Comparison of ENCODE assay signal across 1 cellular context in the genomic region with DNA sequence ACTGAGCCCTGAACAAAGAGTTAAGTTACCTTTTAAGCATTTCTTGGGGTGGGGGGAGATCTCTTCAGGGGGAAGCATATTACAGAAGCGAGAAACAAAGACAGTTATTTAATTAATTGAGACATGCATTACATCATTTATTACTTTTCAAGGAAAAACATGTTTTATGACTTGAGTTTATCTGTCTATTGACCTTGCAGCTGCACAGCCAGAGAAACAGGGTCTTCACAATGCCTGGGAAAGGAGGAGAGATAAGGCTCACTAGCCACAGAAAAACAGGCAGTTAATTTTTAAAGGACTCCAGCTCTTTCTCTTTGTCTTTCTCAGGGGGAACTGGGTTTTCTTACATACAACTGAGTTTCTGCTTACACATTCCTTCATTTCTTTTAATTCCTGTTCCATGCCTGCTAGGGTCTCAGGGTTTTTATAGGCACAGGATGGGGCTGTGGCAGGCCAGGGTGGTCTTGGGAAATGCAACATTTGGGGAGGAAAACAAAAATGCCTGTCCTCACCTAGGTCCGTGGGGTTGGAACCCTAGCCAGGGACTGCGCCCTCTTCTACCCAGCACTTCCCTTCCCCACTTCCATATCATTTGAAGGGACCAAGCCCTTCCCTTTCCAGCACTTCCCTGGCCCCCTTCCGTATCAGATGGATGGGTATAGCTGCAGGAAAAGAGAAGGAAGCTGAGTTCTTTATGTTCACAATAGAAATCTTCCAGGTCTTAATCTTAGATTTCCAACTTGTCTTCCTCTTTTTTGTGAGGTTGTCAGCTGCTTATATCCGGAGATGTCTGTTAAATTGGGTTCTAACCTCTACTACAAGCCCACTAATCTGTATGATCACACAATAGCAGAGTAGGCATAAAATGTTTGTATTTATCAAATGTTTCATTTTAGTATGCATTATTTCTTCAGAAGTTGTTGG.
TF ChIP-seq lines count a peak whose summit lies in the region.

No MANE protein-coding gene starts in this region.

TF ChIP-seq in K562, 482 proteins besides CTCF, POLR2A, EP300 and RAD21 (continued from another document and continues in another):
- TF ChIP-seq ZMIZ1 (IDR thresholded peaks at IDR 0.05; ENCODE audit: low read depth in 2 of 2, low read length in 2 of 2), result no peak
- no peak for TF ChIP-seq PRMT5 (CRISPR knock-in tag; IDR thresholded peaks at IDR 0.05)
- no peak for TF ChIP-seq NR2C1 (IDR thresholded peaks at IDR 0.05)
- TF ChIP-seq NR2C1 (tag; IDR thresholded peaks at IDR 0.05), result no peak
- TF ChIP-seq, protein P1, sequence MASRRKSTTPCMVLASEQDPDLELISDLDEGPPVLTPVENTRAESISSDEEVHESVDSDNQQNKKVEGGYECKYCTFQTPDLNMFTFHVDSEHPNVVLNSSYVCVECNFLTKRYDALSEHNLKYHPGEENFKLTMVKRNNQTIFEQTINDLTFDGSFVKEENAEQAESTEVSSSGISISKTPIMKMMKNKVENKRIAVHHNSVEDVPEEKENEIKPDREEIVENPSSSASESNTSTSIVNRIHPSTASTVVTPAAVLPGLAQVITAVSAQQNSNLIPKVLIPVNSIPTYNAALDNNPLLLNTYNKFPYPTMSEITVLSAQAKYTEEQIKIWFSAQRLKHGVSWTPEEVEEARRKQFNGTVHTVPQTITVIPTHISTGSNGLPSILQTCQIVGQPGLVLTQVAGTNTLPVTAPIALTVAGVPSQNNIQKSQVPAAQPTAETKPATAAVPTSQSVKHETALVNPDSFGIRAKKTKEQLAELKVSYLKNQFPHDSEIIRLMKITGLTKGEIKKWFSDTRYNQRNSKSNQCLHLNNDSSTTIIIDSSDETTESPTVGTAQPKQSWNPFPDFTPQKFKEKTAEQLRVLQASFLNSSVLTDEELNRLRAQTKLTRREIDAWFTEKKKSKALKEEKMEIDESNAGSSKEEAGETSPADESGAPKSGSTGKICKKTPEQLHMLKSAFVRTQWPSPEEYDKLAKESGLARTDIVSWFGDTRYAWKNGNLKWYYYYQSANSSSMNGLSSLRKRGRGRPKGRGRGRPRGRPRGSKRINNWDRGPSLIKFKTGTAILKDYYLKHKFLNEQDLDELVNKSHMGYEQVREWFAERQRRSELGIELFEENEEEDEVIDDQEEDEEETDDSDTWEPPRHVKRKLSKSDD (conservative IDR thresholded peaks at IDR 0.05; ENCODE audit: low read length), result no peak
- TF ChIP-seq ZNF384 (IDR thresholded peaks at IDR 0.05; ENCODE audit: low read depth, low read length), result no peak
- TF ChIP-seq, protein P2, sequence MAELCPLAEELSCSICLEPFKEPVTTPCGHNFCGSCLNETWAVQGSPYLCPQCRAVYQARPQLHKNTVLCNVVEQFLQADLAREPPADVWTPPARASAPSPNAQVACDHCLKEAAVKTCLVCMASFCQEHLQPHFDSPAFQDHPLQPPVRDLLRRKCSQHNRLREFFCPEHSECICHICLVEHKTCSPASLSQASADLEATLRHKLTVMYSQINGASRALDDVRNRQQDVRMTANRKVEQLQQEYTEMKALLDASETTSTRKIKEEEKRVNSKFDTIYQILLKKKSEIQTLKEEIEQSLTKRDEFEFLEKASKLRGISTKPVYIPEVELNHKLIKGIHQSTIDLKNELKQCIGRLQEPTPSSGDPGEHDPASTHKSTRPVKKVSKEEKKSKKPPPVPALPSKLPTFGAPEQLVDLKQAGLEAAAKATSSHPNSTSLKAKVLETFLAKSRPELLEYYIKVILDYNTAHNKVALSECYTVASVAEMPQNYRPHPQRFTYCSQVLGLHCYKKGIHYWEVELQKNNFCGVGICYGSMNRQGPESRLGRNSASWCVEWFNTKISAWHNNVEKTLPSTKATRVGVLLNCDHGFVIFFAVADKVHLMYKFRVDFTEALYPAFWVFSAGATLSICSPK (IDR thresholded peaks at IDR 0.05; ENCODE audit: borderline replicate concordance), result no peak
- TF ChIP-seq GABPA (tag; conservative IDR thresholded peaks at IDR 0.05; ENCODE audit: low read depth), result no peak
- TF ChIP-seq PYGO2 (tag; IDR thresholded peaks at IDR 0.05), result no peak
- TF ChIP-seq MCM5 (IDR thresholded peaks at IDR 0.05; ENCODE audit: low read depth), result no peak
- TF ChIP-seq ZNF324 (CRISPR knock-in tag; IDR thresholded peaks at IDR 0.05), result no peak
- no peak for TF ChIP-seq E2F3 (CRISPR knock-in tag; IDR thresholded peaks at IDR 0.05)
- TF ChIP-seq, protein P3, sequence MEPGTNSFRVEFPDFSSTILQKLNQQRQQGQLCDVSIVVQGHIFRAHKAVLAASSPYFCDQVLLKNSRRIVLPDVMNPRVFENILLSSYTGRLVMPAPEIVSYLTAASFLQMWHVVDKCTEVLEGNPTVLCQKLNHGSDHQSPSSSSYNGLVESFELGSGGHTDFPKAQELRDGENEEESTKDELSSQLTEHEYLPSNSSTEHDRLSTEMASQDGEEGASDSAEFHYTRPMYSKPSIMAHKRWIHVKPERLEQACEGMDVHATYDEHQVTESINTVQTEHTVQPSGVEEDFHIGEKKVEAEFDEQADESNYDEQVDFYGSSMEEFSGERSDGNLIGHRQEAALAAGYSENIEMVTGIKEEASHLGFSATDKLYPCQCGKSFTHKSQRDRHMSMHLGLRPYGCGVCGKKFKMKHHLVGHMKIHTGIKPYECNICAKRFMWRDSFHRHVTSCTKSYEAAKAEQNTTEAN (CRISPR knock-in tag; IDR thresholded peaks at IDR 0.05), result no peak
- no peak for TF ChIP-seq MCM7 (IDR thresholded peaks at IDR 0.05)
- TF ChIP-seq NELFE (IDR thresholded peaks at IDR 0.05; ENCODE audit: insufficient read depth, insufficient read length), result no peak
- no peak for TF ChIP-seq YY1 (IDR thresholded peaks at IDR 0.05; ENCODE audit: borderline replicate concordance in 1 of 3, control insufficient read depth in 1 of 3, extremely low read depth in 1 of 3, insufficient read depth in 3 of 3, insufficient read length in 1 of 3, insufficient replicate concordance in 2 of 3, low read depth in 1 of 3, low read length in 2 of 3)
- TF ChIP-seq ZNF280A (IDR thresholded peaks at IDR 0.05; ENCODE audit: low read depth, partially characterized antibody), result no peak
- no peak for TF ChIP-seq ARNT (IDR thresholded peaks at IDR 0.05)
- TF ChIP-seq, protein P4, sequence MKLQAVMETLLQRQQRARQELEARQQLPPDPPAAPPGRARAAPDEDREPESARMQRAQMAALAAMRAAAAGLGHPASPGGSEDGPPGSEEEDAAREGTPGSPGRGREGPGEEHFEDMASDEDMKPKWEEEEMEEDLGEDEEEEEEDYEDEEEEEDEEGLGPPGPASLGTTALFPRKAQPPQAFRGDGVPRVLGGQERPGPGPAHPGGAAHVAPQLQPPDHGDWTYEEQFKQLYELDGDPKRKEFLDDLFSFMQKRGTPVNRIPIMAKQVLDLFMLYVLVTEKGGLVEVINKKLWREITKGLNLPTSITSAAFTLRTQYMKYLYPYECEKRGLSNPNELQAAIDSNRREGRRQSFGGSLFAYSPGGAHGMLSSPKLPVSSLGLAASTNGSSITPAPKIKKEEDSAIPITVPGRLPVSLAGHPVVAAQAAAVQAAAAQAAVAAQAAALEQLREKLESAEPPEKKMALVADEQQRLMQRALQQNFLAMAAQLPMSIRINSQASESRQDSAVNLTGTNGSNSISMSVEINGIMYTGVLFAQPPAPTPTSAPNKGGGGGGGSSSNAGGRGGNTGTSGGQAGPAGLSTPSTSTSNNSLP (IDR thresholded peaks at IDR 0.05; ENCODE audit: borderline replicate concordance, low read depth, low read length), result 0 out of 2 replicates have a peak, but pooled peaks have one; percentile 10
- no peak for TF ChIP-seq CCNT2 (IDR thresholded peaks at IDR 0.05; ENCODE audit: borderline replicate concordance, extremely low read depth, insufficient read length, low read depth, low read length)
- TF ChIP-seq ZNF174 (CRISPR knock-in tag; IDR thresholded peaks at IDR 0.05), result no peak
- TF ChIP-seq IRF1 (CRISPR knock-in tag; IDR thresholded peaks at IDR 0.05; ENCODE audit: borderline replicate concordance), result no peak
- no peak for TF ChIP-seq ZBTB26 (CRISPR knock-in tag; IDR thresholded peaks at IDR 0.05)
- TF ChIP-seq ZNF24 (IDR thresholded peaks at IDR 0.05), result no peak
- TF ChIP-seq BRD9 (IDR thresholded peaks at IDR 0.05; ENCODE audit: low read depth, partially characterized antibody), result no peak
- no peak for TF ChIP-seq EZH2 (IDR thresholded peaks at IDR 0.05; ENCODE audit: borderline replicate concordance, low read depth, low read length)
- TF ChIP-seq CREB5 (CRISPR knock-in tag; IDR thresholded peaks at IDR 0.05), result no peak
- TF ChIP-seq MYNN (IDR thresholded peaks at IDR 0.05), result no peak
- TF ChIP-seq MYNN (CRISPR knock-in tag; IDR thresholded peaks at IDR 0.05), result no peak
- no peak for TF ChIP-seq ZC3H8 (IDR thresholded peaks at IDR 0.05)
- TF ChIP-seq, protein P5, sequence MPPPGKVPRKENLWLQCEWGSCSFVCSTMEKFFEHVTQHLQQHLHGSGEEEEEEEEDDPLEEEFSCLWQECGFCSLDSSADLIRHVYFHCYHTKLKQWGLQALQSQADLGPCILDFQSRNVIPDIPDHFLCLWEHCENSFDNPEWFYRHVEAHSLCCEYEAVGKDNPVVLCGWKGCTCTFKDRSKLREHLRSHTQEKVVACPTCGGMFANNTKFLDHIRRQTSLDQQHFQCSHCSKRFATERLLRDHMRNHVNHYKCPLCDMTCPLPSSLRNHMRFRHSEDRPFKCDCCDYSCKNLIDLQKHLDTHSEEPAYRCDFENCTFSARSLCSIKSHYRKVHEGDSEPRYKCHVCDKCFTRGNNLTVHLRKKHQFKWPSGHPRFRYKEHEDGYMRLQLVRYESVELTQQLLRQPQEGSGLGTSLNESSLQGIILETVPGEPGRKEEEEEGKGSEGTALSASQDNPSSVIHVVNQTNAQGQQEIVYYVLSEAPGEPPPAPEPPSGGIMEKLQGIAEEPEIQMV (tag; conservative IDR thresholded peaks at IDR 0.05; ENCODE audit: low read depth), result peak; percentile 97
- peak; percentile 38; the same call in 1 of the 2 replicates for TF ChIP-seq SP1 (CRISPR knock-in tag; IDR thresholded peaks at IDR 0.05)
- TF ChIP-seq MTA1 (IDR thresholded peaks at IDR 0.05; ENCODE audit: borderline replicate concordance), result no peak
- no peak for TF ChIP-seq COPS2 (conservative IDR thresholded peaks at IDR 0.05)
